ENCODE assay signal across 8 cellular contexts in the genomic region with DNA sequence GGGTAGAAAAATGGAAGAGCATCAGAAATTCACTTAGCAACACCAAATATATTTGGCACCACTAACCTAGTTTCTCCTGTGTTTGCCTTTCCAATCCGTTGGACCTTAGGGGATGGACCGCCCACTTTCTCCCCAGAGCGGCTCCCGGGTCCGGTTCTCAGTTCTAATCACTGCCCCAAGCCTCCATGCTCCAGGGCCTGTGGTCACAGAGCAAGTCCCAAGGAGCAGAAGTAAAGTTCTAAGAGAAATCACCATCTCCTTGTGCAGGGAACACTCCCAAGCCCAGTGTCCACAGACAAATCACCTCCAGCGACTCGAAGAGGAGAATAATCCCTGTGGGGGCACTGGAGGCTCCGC. TPM values are rescaled to one million over a fixed set of nuclear protein-coding genes. Genes with fewer than 3 reads are reported as not detected.
DNase-seq lines count a peak whose midpoint lies in the region; ATAC-seq, FAIRE-seq and TF ChIP-seq lines count a peak whose summit lies in the region.

No MANE protein-coding gene starts in this region.

- no peak overlapping the region for H2BK20ac ChIP-seq in H1 (ENCODE audit: low read length)

- H3K79me2 ChIP-seq in H1 (ENCODE audit: control insufficient read depth in 1 of 2, insufficient read depth in 2 of 2, low read length in 2 of 2): no peaks in the 10 kb centered on the region

- no peak overlapping the region for H3K18ac ChIP-seq in H1 (ENCODE audit: extremely low read depth, low read length)

- H4K5ac ChIP-seq in H1 (ENCODE audit: insufficient read length, low read depth, low read length): no peak overlapping the region

- peak overlapping the region; percentile 90 to 96 for H3K4me2 ChIP-seq in H1 (ENCODE audit: insufficient read depth in 1 of 2, low read depth in 2 of 2, low read length in 2 of 2)

- no peak overlapping the region for H4K8ac ChIP-seq in H1 (ENCODE audit: extremely low read depth, insufficient read depth, low read length)

- 8% methylated on average over 8 of the region's 8 CpGs; no CpG with 5 or more reads in 1 of the 2 experiments for WGBS in H1 (ENCODE audit: extremely low coverage in 1 of 2, insufficient coverage in 1 of 2, insufficient read length in 1 of 2, insufficient replicate concordance in 2 of 2, low coverage in 1 of 2, low lambda C conversion rate in 2 of 2, missing lambda C conversion rate in 1 of 2), 2 experiments

- no peak overlapping the region for H2AK5ac ChIP-seq in H1 (ENCODE audit: low read depth, low read length)

- no peak overlapping the region for H3K23ac ChIP-seq in H1 (ENCODE audit: insufficient read length)

- peaks cover 0 to 10% (median 2%) of the 10 kb centered on the region in 4 experiments; a peak in 5 of 7 replicates for H3K4me1 ChIP-seq in H1 (replicated peaks in 1 of 4; ENCODE audit: control insufficient read depth in 3 of 4, insufficient read depth in 4 of 4, low read length in 3 of 4)

- no peak overlapping the region for H2BK15ac ChIP-seq in H1 (ENCODE audit: low read length)

- H3K27ac Mint-ChIP-seq in activated CD8-positive, alpha-beta memory T cell treated with anti-CD3 and anti-CD28 coated beads, Interleukin-2, amount 10 ng/mL, durations not matched to agents 7 days and 5 days: no peak overlapping the region
- H3K27ac Mint-ChIP-seq in naive B cell: no peak overlapping the region

- H3K9me3 ChIP-seq in H1 (ENCODE audit: insufficient read depth in 2 of 2, low read depth in 1 of 2, low read length in 1 of 2): no peaks in the 10 kb centered on the region

- H3K27ac ChIP-seq in H1 (ENCODE audit: low read depth, low read length): no peak overlapping the region

- no peak for TF ChIP-seq POLR2A in H1 (IDR thresholded peaks at IDR 0.05; ENCODE audit: control extremely low read depth in 1 of 2, low read depth in 2 of 2, low read length in 2 of 2)

- DNase-seq in activated CD8-positive, alpha-beta memory T cell treated with anti-CD3 and anti-CD28 coated beads, Interleukin-2, amount 10 ng/mL, durations not matched to agents 7 days and 5 days: no peak
- no peak for DNase-seq in activated CD8-positive, alpha-beta memory T cell treated with anti-CD3 and anti-CD28 coated beads for 24 hours
- peak; percentile 42 for DNase-seq in NCI-H69 (lab: John Stamatoyannopoulos, UW)
- peak in 1 of 2 experiments; percentile 53 for DNase-seq in H1 (ENCODE audit: low read depth in 1 of 2, low spot score in 2 of 2)
- DNase-seq in naive B cell: no peak
- no peak for DNase-seq in stimulated activated CD4-positive, alpha-beta T cell treated with anti-CD3 and anti-CD28 coated beads, Interleukin-15, amount 100 ng/mL, for 24 hours
- no peak for DNase-seq in stimulated activated CD4-positive, alpha-beta T cell treated with anti-CD3 and anti-CD28 coated beads, Interleukin-2, amount 100 ng/mL, for 48 hours

- H3K4ac ChIP-seq in H1 (replicated peaks; ENCODE audit: insufficient read length, low read depth, low read length): no peak overlapping the region

- no peak overlapping the region for H3K14ac ChIP-seq in H1 (ENCODE audit: insufficient read length)

- H3K9me3 Mint-ChIP-seq in activated CD8-positive, alpha-beta memory T cell treated with anti-CD3 and anti-CD28 coated beads, Interleukin-2, amount 10 ng/mL, durations not matched to agents 7 days and 5 days (ENCODE audit: low read depth): no peaks in the 10 kb centered on the region
- peaks cover 0 to 3% (median 0%) of the 10 kb centered on the region in 7 donors for H3K9me3 Mint-ChIP-seq in naive B cell

- peaks cover 4 to 27% (median 17%) of the 10 kb centered on the region in 4 experiments; a peak in 6 of 7 replicates for H3K27me3 ChIP-seq in H1 (replicated peaks in 1 of 4; ENCODE audit: control insufficient read depth in 3 of 4, extremely low read depth in 1 of 4, insufficient read depth in 3 of 4, low read length in 3 of 4)

- H2BK5ac ChIP-seq in H1 (ENCODE audit: low read depth, low read length): no peak overlapping the region

- FAIRE-seq in H1 (lab: Jason Lieb, UNC): no peak

- ATAC-seq in activated CD8-positive, alpha-beta memory T cell treated with anti-CD3 and anti-CD28 coated beads, Interleukin-2, amount 10 ng/mL, durations not matched to agents 7 days and 5 days: no peak
- ATAC-seq in naive B cell (ENCODE audit: low read depth in 2 of 2) (no peak), HG02798 (IDR thresholded peaks at IDR 0.05; ENCODE audit: poor library complexity, unreplicated experiment) (no peak)

- CTCF ChIA-PET in activated CD8-positive, alpha-beta memory T cell treated with anti-CD3 and anti-CD28 coated beads, Interleukin-2, amount 10 ng/mL, durations not matched to agents 7 days and 5 days (lab: Charles Lee): no interaction called here
- CTCF ChIA-PET in H1 (lab: Charles Lee; ENCODE audit: partially characterized antibody): interaction anchor here (0.7 to 2.0 kb wide), 2 partner anchors 11 to 60 kb away, joined by 3 to 8 read pairs; no protein-coding TSS in a partner anchor

- H3K36me3 ChIP-seq in H1 (ENCODE audit: control insufficient read depth in 2 of 4, insufficient read depth in 4 of 4, low read length in 3 of 4): no peaks in the 10 kb centered on the region

- H2BK12ac ChIP-seq in H1 (ENCODE audit: low read depth, low read length): no peak overlapping the region

- no peak overlapping the region for H3K56ac ChIP-seq in H1 (replicated peaks; ENCODE audit: insufficient read length, low read depth, low read length)

- no peak for TF ChIP-seq CTCF in H1 (IDR thresholded peaks at IDR 0.05; ENCODE audit: control extremely low read depth in 1 of 3, insufficient read depth in 1 of 3, low read depth in 1 of 3, low read length in 3 of 3)

- H3K36me3 Mint-ChIP-seq in activated CD8-positive, alpha-beta memory T cell treated with anti-CD3 and anti-CD28 coated beads, Interleukin-2, amount 10 ng/mL, durations not matched to agents 7 days and 5 days: no peaks in the 10 kb centered on the region
- no peaks in the 10 kb centered on the region for H3K36me3 Mint-ChIP-seq in naive B cell

- peak overlapping the region; percentile 61 for H3K4me3 Mint-ChIP-seq in activated CD8-positive, alpha-beta memory T cell treated with anti-CD3 and anti-CD28 coated beads, Interleukin-2, amount 10 ng/mL, durations not matched to agents 7 days and 5 days
- H3K4me3 Mint-ChIP-seq in naive B cell: peak overlapping the region in 5 of 8 donors; percentile 1 to 68 (median 46)

- no peak for TF ChIP-seq EP300 in H1 (IDR thresholded peaks at IDR 0.05; ENCODE audit: borderline replicate concordance in 1 of 2, low read depth in 2 of 2, low read length in 2 of 2)

- TF ChIP-seq RAD21 in H1 (IDR thresholded peaks at IDR 0.05 in 1 of 2, conservative IDR thresholded peaks at IDR 0.05 in 1 of 2; ENCODE audit: low read depth in 2 of 2, low read length in 2 of 2): no peak

- peaks cover 22% of the 10 kb centered on the region; the same call in 1 of the 2 replicates for H3K23me2 ChIP-seq in H1 (ENCODE audit: low read depth, low read length)

- peaks cover 17% of the 10 kb centered on the region for H3K4me1 Mint-ChIP-seq in activated CD8-positive, alpha-beta memory T cell treated with anti-CD3 and anti-CD28 coated beads, Interleukin-2, amount 10 ng/mL, durations not matched to agents 7 days and 5 days
- H3K4me1 Mint-ChIP-seq in naive B cell: peaks cover 12 to 18% (median 14%) of the 10 kb centered on the region in 3 donors

- H2BK120ac ChIP-seq in H1 (replicated peaks; ENCODE audit: low read depth, low read length): no peak overlapping the region

- H3K79me1 ChIP-seq in H1 (ENCODE audit: low read depth, low read length): no peaks in the 10 kb centered on the region

- peak overlapping the region; percentile 97 for H2AFZ ChIP-seq in H1 (ENCODE audit: low read length)

- H4K91ac ChIP-seq in H1 (replicated peaks; ENCODE audit: insufficient read length, low read length): no peak overlapping the region

- no peak overlapping the region; a peak in 1 of 7 replicates for H3K9ac ChIP-seq in H1 (replicated peaks in 1 of 4; ENCODE audit: extremely low read depth in 1 of 4, low read depth in 3 of 4, low read length in 3 of 4)

- H4K20me1 ChIP-seq in H1 (replicated peaks in 1 of 2; ENCODE audit: control insufficient read depth in 1 of 2, insufficient read depth in 2 of 2, low read length in 2 of 2): no peaks in the 10 kb centered on the region

- POLR2A ChIA-PET in H1 (lab: Charles Lee; ENCODE audit: partially characterized antibody): no interaction called here

- peaks cover 55% of the 10 kb centered on the region for H3K27me3 Mint-ChIP-seq in activated CD8-positive, alpha-beta memory T cell treated with anti-CD3 and anti-CD28 coated beads, Interleukin-2, amount 10 ng/mL, durations not matched to agents 7 days and 5 days
- peaks cover 37 to 46% (median 37%) of the 10 kb centered on the region in 3 donors for H3K27me3 Mint-ChIP-seq in naive B cell

- H3K4me3 ChIP-seq in H1 (ENCODE audit: extremely low read depth in 1 of 4, insufficient read depth in 2 of 4, low read depth in 3 of 4, low read length in 4 of 4): peak overlapping the region; percentile 50 to 69 (median 65)

TF ChIP-seq in H1, 55 proteins besides CTCF, POLR2A, EP300 and RAD21 (continues in another document):
- no peak for TF ChIP-seq PHF8 (conservative IDR thresholded peaks at IDR 0.05; ENCODE audit: low read depth, low read length)
- TF ChIP-seq SIRT6 (IDR thresholded peaks at IDR 0.05; ENCODE audit: low read length): no peak
- TF ChIP-seq KDM5A (IDR thresholded peaks at IDR 0.05; ENCODE audit: low read length): no peak
- TF ChIP-seq BACH1 (IDR thresholded peaks at IDR 0.05; ENCODE audit: low read length): no peak
- TF ChIP-seq, protein P1, sequence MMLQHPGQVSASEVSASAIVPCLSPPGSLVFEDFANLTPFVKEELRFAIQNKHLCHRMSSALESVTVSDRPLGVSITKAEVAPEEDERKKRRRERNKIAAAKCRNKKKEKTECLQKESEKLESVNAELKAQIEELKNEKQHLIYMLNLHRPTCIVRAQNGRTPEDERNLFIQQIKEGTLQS (IDR thresholded peaks at IDR 0.05; ENCODE audit: insufficient read depth, low read depth, low read length): no peak
- no peak for TF ChIP-seq EGR1 (IDR thresholded peaks at IDR 0.05; ENCODE audit: borderline replicate concordance, low read depth, low read length)
- TF ChIP-seq CREB1 (IDR thresholded peaks at IDR 0.05): no peak
- no peak for TF ChIP-seq POLR2AphosphoS5 (IDR thresholded peaks at IDR 0.05; ENCODE audit: low read depth, low read length)

RNA-seq across cellular contexts. Expression of gene SLC1A1, which starts 0.7 kb away (rescaled TPM):
- under 1 TPM in 1 of 2 experiments, not detected in 1; 0.14 TPM for total RNA-seq in activated CD8-positive, alpha-beta memory T cell treated with anti-CD3 and anti-CD28 coated beads, Interleukin-2, amount 10 ng/mL, durations not matched to agents 7 days and 5 days
- total RNA-seq in H1 (2021; fragmentation: NEBNext Ultra II Directional; extraction: Animal tissue kit (Norgen Biotek cat#: 25700)): 10.3 and 11.7 TPM in 2 replicates
- polyA plus RNA-seq in H1 (2011; rRNA removed) (2.9 and 4.7 TPM in 2 replicates), naive B cell (ENCODE audit: low read depth in 6 of 6) (not detected)
- polyA plus RNA-seq in H1 (2011; cell fraction: cytosol; rRNA removed): 3.6 TPM
- 2.1 TPM for polyA plus RNA-seq in H1 (2011; cell fraction: nucleus; rRNA removed)
- 4.4 to 8.8 TPM (median 5.0 TPM) in 4 replicates for polyA plus RNA-seq in H1 (2012, experiment 1 of 2)
- polyA plus RNA-seq in H1 (2012, experiment 2 of 2): 0.42 TPM
- 7.4 TPM for polyA plus RNA-seq in H1 (2013, experiment 1 of 2)
- 9.3 TPM for polyA plus RNA-seq in H1 (2013, experiment 2 of 2)
- 9.2 and 9.3 TPM in 2 replicates for polyA minus RNA-seq in H1 (2011; rRNA and poly(A)+ RNA removed)
- polyA minus RNA-seq in H1 (2011; cell fraction: cytosol; rRNA and poly(A)+ RNA removed): 4.0 TPM
- polyA minus RNA-seq in H1 (2011; cell fraction: nucleus; rRNA and poly(A)+ RNA removed): 4.2 TPM
